ENCODE assay signal across 1 cellular context in genomic region chr5:96088676-96089075, GRCh38.
TF ChIP-seq lines count a peak whose summit lies in the region.

No MANE protein-coding gene starts in this region.

TF ChIP-seq in WTC11, 78 proteins besides CTCF, POLR2A, EP300 and RAD21 (continued from another document):
- TF ChIP-seq, protein P1, sequence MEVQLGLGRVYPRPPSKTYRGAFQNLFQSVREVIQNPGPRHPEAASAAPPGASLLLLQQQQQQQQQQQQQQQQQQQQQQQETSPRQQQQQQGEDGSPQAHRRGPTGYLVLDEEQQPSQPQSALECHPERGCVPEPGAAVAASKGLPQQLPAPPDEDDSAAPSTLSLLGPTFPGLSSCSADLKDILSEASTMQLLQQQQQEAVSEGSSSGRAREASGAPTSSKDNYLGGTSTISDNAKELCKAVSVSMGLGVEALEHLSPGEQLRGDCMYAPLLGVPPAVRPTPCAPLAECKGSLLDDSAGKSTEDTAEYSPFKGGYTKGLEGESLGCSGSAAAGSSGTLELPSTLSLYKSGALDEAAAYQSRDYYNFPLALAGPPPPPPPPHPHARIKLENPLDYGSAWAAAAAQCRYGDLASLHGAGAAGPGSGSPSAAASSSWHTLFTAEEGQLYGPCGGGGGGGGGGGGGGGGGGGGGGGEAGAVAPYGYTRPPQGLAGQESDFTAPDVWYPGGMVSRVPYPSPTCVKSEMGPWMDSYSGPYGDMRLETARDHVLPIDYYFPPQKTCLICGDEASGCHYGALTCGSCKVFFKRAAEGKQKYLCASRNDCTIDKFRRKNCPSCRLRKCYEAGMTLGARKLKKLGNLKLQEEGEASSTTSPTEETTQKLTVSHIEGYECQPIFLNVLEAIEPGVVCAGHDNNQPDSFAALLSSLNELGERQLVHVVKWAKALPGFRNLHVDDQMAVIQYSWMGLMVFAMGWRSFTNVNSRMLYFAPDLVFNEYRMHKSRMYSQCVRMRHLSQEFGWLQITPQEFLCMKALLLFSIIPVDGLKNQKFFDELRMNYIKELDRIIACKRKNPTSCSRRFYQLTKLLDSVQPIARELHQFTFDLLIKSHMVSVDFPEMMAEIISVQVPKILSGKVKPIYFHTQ (CRISPR knock-in tag; IDR thresholded peaks at IDR 0.05), result no peak
- TF ChIP-seq, protein P2, sequence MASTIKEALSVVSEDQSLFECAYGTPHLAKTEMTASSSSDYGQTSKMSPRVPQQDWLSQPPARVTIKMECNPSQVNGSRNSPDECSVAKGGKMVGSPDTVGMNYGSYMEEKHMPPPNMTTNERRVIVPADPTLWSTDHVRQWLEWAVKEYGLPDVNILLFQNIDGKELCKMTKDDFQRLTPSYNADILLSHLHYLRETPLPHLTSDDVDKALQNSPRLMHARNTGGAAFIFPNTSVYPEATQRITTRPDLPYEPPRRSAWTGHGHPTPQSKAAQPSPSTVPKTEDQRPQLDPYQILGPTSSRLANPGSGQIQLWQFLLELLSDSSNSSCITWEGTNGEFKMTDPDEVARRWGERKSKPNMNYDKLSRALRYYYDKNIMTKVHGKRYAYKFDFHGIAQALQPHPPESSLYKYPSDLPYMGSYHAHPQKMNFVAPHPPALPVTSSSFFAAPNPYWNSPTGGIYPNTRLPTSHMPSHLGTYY (CRISPR knock-in tag; IDR thresholded peaks at IDR 0.05), result no peak
- TF ChIP-seq ZNF396 (CRISPR knock-in tag; IDR thresholded peaks at IDR 0.05; ENCODE audit: borderline replicate concordance), result no peak
